In the genomic region with DNA sequence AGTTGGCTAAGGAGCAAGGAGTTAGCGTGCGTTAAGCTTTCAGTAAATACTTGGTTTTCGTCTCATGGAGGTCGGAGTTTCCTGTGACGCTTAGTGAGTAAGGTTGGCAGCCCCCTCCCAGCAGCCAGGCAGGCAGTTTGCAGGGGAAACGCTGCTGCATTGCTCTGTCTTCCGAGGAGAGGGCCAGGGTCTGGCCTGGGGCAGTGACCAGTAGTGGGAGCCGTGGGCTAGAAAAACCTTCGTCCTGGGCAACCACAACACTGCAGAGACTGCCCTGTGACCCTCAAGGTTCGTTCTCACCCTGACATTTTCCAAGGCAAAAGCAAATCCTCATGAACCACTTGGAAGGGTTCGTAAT, we compare ENCODE assay signal across 6 cellular contexts. TPM values are rescaled to one million over a fixed set of nuclear protein-coding genes. Genes with fewer than 3 reads are reported as not detected.
DNase-seq lines count a peak whose midpoint lies in the region; ATAC-seq and TF ChIP-seq lines count a peak whose summit lies in the region.

No MANE protein-coding gene starts in this region.

- DNase-seq in IMR-90 (peak; percentile 23), endothelial cell (ENCODE audit: low spot score) (peak; percentile 43), nucleus accumbens (lab: John Stamatoyannopoulos, UW) (no peak), SKM-1 (lab: John Stamatoyannopoulos, UW; ENCODE audit: unreplicated experiment) (no peak)

- H3K36me3 ChIP-seq in BLaER1 (peaks cover 13% of the 10 kb centered on the region), IMR-90 (ENCODE audit: control insufficient read depth, insufficient read depth, low read length) (no peaks in the 10 kb centered on the region), skeletal muscle satellite cell (ENCODE audit: insufficient read depth, low read length) (no peaks in the 10 kb centered on the region)

- CTCF ChIA-PET in IMR-90 (lab: Yijun Ruan, JAX): interaction anchor here (1.2 kb wide), 1 partner anchor 42 kb away, joined by 3 read pairs; no protein-coding TSS in a partner anchor

- peak overlapping the region; percentile 58; the same call in 1 of the 2 replicates for H3K23ac ChIP-seq in IMR-90 (ENCODE audit: low read depth, low read length)

- H3K4me1 Mint-ChIP-seq in endothelial cell (ENCODE audit: unreplicated experiment): peaks cover 25% of the 10 kb centered on the region

- POLR2A ChIA-PET in IMR-90 (lab: Charles Lee; ENCODE audit: unreplicated experiment): no interaction called here

- peak overlapping the region; percentile 47 for H3K4ac ChIP-seq in IMR-90 (ENCODE audit: low read depth, low read length)

- peak overlapping the region; percentile 82; the same call in 1 of the 2 replicates for H3K14ac ChIP-seq in IMR-90 (replicated peaks; ENCODE audit: low read depth, low read length)

- no peak overlapping the region for H2BK5ac ChIP-seq in IMR-90 (ENCODE audit: low read depth, low read length, poor library complexity, severe bottlenecking)

- peak overlapping the region; percentile 94 for H2AFZ ChIP-seq in IMR-90 (replicated peaks; ENCODE audit: low read length, poor library complexity)

- H4K20me1 ChIP-seq in BLaER1 (peaks cover 42% of the 10 kb centered on the region), IMR-90 (ENCODE audit: insufficient read depth, low read length) (peaks cover 41% of the 10 kb centered on the region)

- no peak overlapping the region for H2BK20ac ChIP-seq in IMR-90 (ENCODE audit: low read depth, low read length)

- no peak overlapping the region for H3K18ac ChIP-seq in IMR-90 (ENCODE audit: low read depth, low read length)

- peak overlapping the region; percentile 70 for H2AK9ac ChIP-seq in IMR-90 (replicated peaks; ENCODE audit: low read depth, low read length, poor library complexity)

- H3K9me3 Mint-ChIP-seq in endothelial cell (ENCODE audit: unreplicated experiment): no peaks in the 10 kb centered on the region

- peak overlapping the region; percentile 94 for H3K4me3 Mint-ChIP-seq in endothelial cell (ENCODE audit: unreplicated experiment)

- peak; percentile 6 for ATAC-seq in IMR-90 (ENCODE audit: low read depth)

- TF ChIP-seq POLR2A in IMR-90 (IDR thresholded peaks at IDR 0.05; ENCODE audit: low read depth, low read length): no peak

- H3K36me3 Mint-ChIP-seq in endothelial cell (ENCODE audit: low read depth, unreplicated experiment): no peaks in the 10 kb centered on the region

- H4K8ac ChIP-seq in IMR-90 (ENCODE audit: low read depth in 2 of 2, low read length in 2 of 2): peak overlapping the region; percentile 36 to 87; a peak in 3 of 4 replicates

- H4K5ac ChIP-seq in IMR-90 (ENCODE audit: low read depth, low read length): peak overlapping the region; percentile 47

- H3K9ac ChIP-seq in BLaER1: peak overlapping the region; percentile 95
- H3K9ac ChIP-seq in IMR-90 (ENCODE audit: low read depth, low read length): peak overlapping the region; percentile 85
- peak overlapping the region; percentile 99 for H3K9ac ChIP-seq in skeletal muscle satellite cell (ENCODE audit: low read depth, low read length)

- 6% methylated on average over 2 of the region's 11 CpGs; no CpG with 5 or more reads in 1 of the 2 experiments for WGBS in IMR-90 (ENCODE audit: extremely low coverage in 2 of 2, insufficient read length in 1 of 2), 2 experiments

- peaks cover 8% of the 10 kb centered on the region for H3K27me3 Mint-ChIP-seq in endothelial cell (ENCODE audit: unreplicated experiment)

- BruUV-seq in IMR-90 (replicated peaks; lab: Mats Ljungman, UMichigan): no TSS peak

- in situ Hi-C loops in IMR-90 (cut with MboI; ENCODE audit: low sequenced_read_pairs): no loop called here

- H3K9me3 ChIP-seq in BLaER1 (no peaks in the 10 kb centered on the region), IMR-90 (ENCODE audit: control insufficient read depth, insufficient read depth, low read length) (no peaks in the 10 kb centered on the region), skeletal muscle satellite cell (replicated peaks; ENCODE audit: low read length) (no peaks in the 10 kb centered on the region)

- peaks cover 22% of the 10 kb centered on the region for H3K9me1 ChIP-seq in IMR-90 (ENCODE audit: insufficient read depth, low read length)

- H3K27ac ChIP-seq in BLaER1: peak overlapping the region; percentile 93
- H3K27ac ChIP-seq in IMR-90 (ENCODE audit: insufficient read depth, low read length): peak overlapping the region; percentile 65

- peak overlapping the region; percentile 77; the same call in 1 of the 2 replicates for H3K56ac ChIP-seq in IMR-90 (ENCODE audit: extremely low read depth, insufficient read depth, low read length)

- TF ChIP-seq CTCF in IMR-90 (conservative IDR thresholded peaks at IDR 0.05; ENCODE audit: low read depth, low read length) (0 out of 2 replicates have a peak, but pooled peaks have one; percentile 2), endothelial cell (IDR thresholded peaks at IDR 0.05; ENCODE audit: unreplicated experiment) (no peak)

- 0 out of 2 replicates have a peak overlapping the region, but pooled peaks have one; percentile 3 for H4K91ac ChIP-seq in IMR-90 (ENCODE audit: insufficient read depth, low read depth, low read length)

- H2BK15ac ChIP-seq in IMR-90 (ENCODE audit: low read depth, low read length): no peak overlapping the region

- intact Hi-C loops in IMR-90 (cut with micrococcal nuclease): loop anchor here (10.0 kb wide), 1 partner anchor 148 kb away; no protein-coding TSS in a partner anchor

- no peak overlapping the region for H2BK120ac ChIP-seq in IMR-90 (ENCODE audit: low read depth, low read length)

- peak overlapping the region; percentile 23; the same call in 1 of the 2 replicates for H2AK5ac ChIP-seq in IMR-90 (ENCODE audit: low read depth, low read length)

- 0 out of 2 replicates have a peak, but pooled peaks have one; percentile 15 for TF ChIP-seq RAD21 in IMR-90 (IDR thresholded peaks at IDR 0.05; ENCODE audit: low read length)

- H3K27ac Mint-ChIP-seq in endothelial cell (ENCODE audit: unreplicated experiment): peak overlapping the region; percentile 77

- H3K4me3 ChIP-seq in BLaER1 (peak overlapping the region; percentile 85), IMR-90 (ENCODE audit: insufficient read depth, low read depth, low read length) (peak overlapping the region; percentile 78), skeletal muscle satellite cell (ENCODE audit: low read length) (peak overlapping the region; percentile 95)

- H3K4me2 ChIP-seq in BLaER1: peak overlapping the region; percentile 95
- peak overlapping the region; percentile 94 for H3K4me2 ChIP-seq in IMR-90 (ENCODE audit: low read depth, low read length)
- H3K4me2 ChIP-seq in skeletal muscle satellite cell (ENCODE audit: low read length): peak overlapping the region; percentile 93

- H3K79me1 ChIP-seq in IMR-90 (ENCODE audit: low read depth in 1 of 2, low read length in 2 of 2): peaks cover 9 to 50% of the 10 kb centered on the region in 2 experiments

- H3K27me3 ChIP-seq in BLaER1 (no peaks in the 10 kb centered on the region), IMR-90 (ENCODE audit: control insufficient read depth, insufficient read depth, low read length) (no peaks in the 10 kb centered on the region), skeletal muscle satellite cell (ENCODE audit: control insufficient read depth, insufficient read depth, low read length) (no peaks in the 10 kb centered on the region)

- dilution Hi-C loops in IMR-90 (cut with HindIII; ENCODE audit: low sequenced_read_pairs, unreplicated experiment): no loop called here

- H3K4me1 ChIP-seq in BLaER1 (peaks cover 45% of the 10 kb centered on the region), IMR-90 (ENCODE audit: control insufficient read depth, insufficient read depth, low read length) (peaks cover 11% of the 10 kb centered on the region), skeletal muscle satellite cell (ENCODE audit: control insufficient read depth, insufficient read depth, low read length) (peaks cover 18% of the 10 kb centered on the region)

TF ChIP-seq in IMR-90, 13 proteins besides CTCF, POLR2A, EP300 and RAD21:
- TF ChIP-seq MAFK (IDR thresholded peaks at IDR 0.05; ENCODE audit: low read depth, low read length) (no peak), RCOR1 (IDR thresholded peaks at IDR 0.05; ENCODE audit: insufficient replicate concordance, low read length) (no peak)

RNA-seq across cellular contexts. Expression of a gene that starts 0.4 kb away (rescaled TPM):
- 7.7 and 9.2 TPM in 2 replicates for total RNA-seq in IMR-90 (2012; rRNA removed)
- polyA plus RNA-seq in IMR-90 (2012; rRNA removed): 41.9 and 47.4 TPM in 2 replicates
- 39.3 and 51.6 TPM in 2 replicates for polyA plus RNA-seq in IMR-90 (2012; cell fraction: cytosol; rRNA removed)
- polyA plus RNA-seq in IMR-90 (2012; cell fraction: nucleus; rRNA removed; ENCODE audit: low replicate concordance): 415 and 679 TPM in 2 replicates
- 31.4 TPM for total RNA-seq in endothelial cell (ENCODE audit: unreplicated experiment)
- total RNA-seq in skeletal muscle satellite cell (2012; rRNA removed): 13.2 and 14.6 TPM in 2 replicates

RNA-seq across cellular contexts. Expression of a gene that starts 0.6 kb away (rescaled TPM):
- 34.4 and 133 TPM in 2 replicates for total RNA-seq in IMR-90 (2012; rRNA removed)
- polyA plus RNA-seq in IMR-90 (2012; rRNA removed): 44.6 and 45.1 TPM in 2 replicates
- polyA plus RNA-seq in IMR-90 (2012; cell fraction: cytosol; rRNA removed): 43.3 and 53.2 TPM in 2 replicates
- polyA plus RNA-seq in IMR-90 (2012; cell fraction: nucleus; rRNA removed; ENCODE audit: low replicate concordance): 185 and 307 TPM in 2 replicates
- total RNA-seq in endothelial cell (ENCODE audit: unreplicated experiment): 112 TPM
- 55.0 and 55.9 TPM in 2 replicates for total RNA-seq in skeletal muscle satellite cell (2012; rRNA removed)

RNA-seq across cellular contexts. Expression of a gene that starts 40.7 kb away (rescaled TPM):
- total RNA-seq in IMR-90 (2012; rRNA removed) (4.3 and 4.4 TPM in 2 replicates), endothelial cell (ENCODE audit: unreplicated experiment) (14.5 TPM)
- polyA plus RNA-seq in IMR-90 (2012; rRNA removed): 15.6 and 17.4 TPM in 2 replicates
- 10.0 and 14.6 TPM in 2 replicates for polyA plus RNA-seq in IMR-90 (2012; cell fraction: cytosol; rRNA removed)
- 58.0 and 149 TPM in 2 replicates for polyA plus RNA-seq in IMR-90 (2012; cell fraction: nucleus; rRNA removed; ENCODE audit: low replicate concordance)
- total RNA-seq in skeletal muscle satellite cell (2012; rRNA removed): 12.9 and 13.5 TPM in 2 replicates

RNA-seq across cellular contexts. Expression of a gene that starts 54.2 kb away (rescaled TPM):
- total RNA-seq in IMR-90 (2012; rRNA removed): 0.72 and 1.7 TPM in 2 replicates
- 12.5 and 16.7 TPM in 2 replicates for polyA plus RNA-seq in IMR-90 (2012; rRNA removed)
- 6.3 and 14.8 TPM in 2 replicates for polyA plus RNA-seq in IMR-90 (2012; cell fraction: cytosol; rRNA removed)
- polyA plus RNA-seq in IMR-90 (2012; cell fraction: nucleus; rRNA removed; ENCODE audit: low replicate concordance): 119 and 328 TPM in 2 replicates
- total RNA-seq in endothelial cell (ENCODE audit: unreplicated experiment): 14.9 TPM
- 11.7 and 15.5 TPM in 2 replicates for total RNA-seq in skeletal muscle satellite cell (2012; rRNA removed)

Comparison
In these comparisons a context has a peak if more than half of its experiments do, and no peak if none do; other contexts are left out.
1. DNase-seq: peak in IMR-90 (single experiment) and endothelial cell (single experiment); none in nucleus accumbens (0 of 56) and SKM-1 (single experiment).
2. Peak in every context shown above with its lines, with median percentiles within 50 percentile points of each other: H3K4me2 ChIP-seq, H3K4me3 ChIP-seq and H3K9ac ChIP-seq.